ENCODE assay signal across 30 cellular contexts in genomic region chr14:42057176-42057575, GRCh38.
DNase-seq lines count a peak whose midpoint lies in the region; TF ChIP-seq lines count a peak whose summit lies in the region.
"Had no signal": no experiment of that assay in that cellular context is flagged by ENCODE, and none has a peak within 500 bp of the region (broad histone marks: within the 10 kb centered on the region; RNA-seq: fewer than 3 reads in every experiment).

No MANE protein-coding gene starts in this region.

- H3K18ac ChIP-seq in trophoblast cell (ENCODE audit: low read length): no peak overlapping the region

- CTCF ChIA-PET in SK-N-SH (lab: Yijun Ruan, JAX): interaction anchor here (0.7 kb wide), 1 partner anchor 9 kb away, joined by 3 read pairs; no protein-coding TSS in a partner anchor

- no peak overlapping the region for H3K14ac ChIP-seq in trophoblast cell (ENCODE audit: low read length)

- no peak overlapping the region for H3K23ac ChIP-seq in trophoblast cell (ENCODE audit: low read length)

- no peak overlapping the region for H3K4me3 ChIP-seq in adipocyte (ENCODE audit: low read length)
- H3K4me3 ChIP-seq in fibroblast of pulmonary artery (replicated peaks; ENCODE audit: low read depth, low read length): no peak overlapping the region
- H3K4me3 ChIP-seq in trophoblast cell (ENCODE audit: low read depth, low read length): no peak overlapping the region
- no peak overlapping the region for H3K4me3 ChIP-seq in SK-N-SH (ENCODE audit: low read depth in 2 of 2, low read length in 1 of 2)
- H3K4me3 ChIP-seq: K562, skin epidermis, upper lobe of left lung had no signal

- H3K9ac ChIP-seq in adipocyte (ENCODE audit: low read length): no peak overlapping the region
- no peak overlapping the region for H3K9ac ChIP-seq in trophoblast cell (ENCODE audit: low read length)
- H3K9ac ChIP-seq in SK-N-SH: no peak overlapping the region

- H2BK120ac ChIP-seq in trophoblast cell (ENCODE audit: insufficient read depth, low read length, poor library complexity): no peak overlapping the region

- H4K91ac ChIP-seq in trophoblast cell (ENCODE audit: low read depth, low read length): no peak overlapping the region

- WGBS in trophoblast cell (ENCODE audit: extremely low coverage, insufficient coverage, insufficient read length): no CpG with 5 or more reads among the region's 1 CpG
- 8% methylated on average over 1 of the region's 1 CpG for WGBS in SK-N-SH (ENCODE audit: low lambda C conversion rate)

- no peak overlapping the region for H4K8ac ChIP-seq in trophoblast cell (ENCODE audit: low read depth, low read length)

- H2AFZ ChIP-seq in trophoblast cell (ENCODE audit: insufficient read depth, low read length, poor library complexity): no peak overlapping the region
- no peak overlapping the region for H2AFZ ChIP-seq in SK-N-SH (ENCODE audit: low read depth)

- no peak overlapping the region for H2BK5ac ChIP-seq in trophoblast cell (ENCODE audit: low read depth, low read length, poor library complexity)

- TF ChIP-seq CTCF in fibroblast of pulmonary artery (IDR thresholded peaks at IDR 0.05; ENCODE audit: low read length, missing control alignments) (no peak), SK-N-SH (IDR thresholded peaks at IDR 0.05) (no peak)

- no peaks in the 10 kb centered on the region for H3K27me3 ChIP-seq in adipocyte (replicated peaks; ENCODE audit: control insufficient read depth, insufficient read depth, low read length)
- H3K27me3 ChIP-seq in trophoblast cell (ENCODE audit: insufficient read depth, low read length): no peaks in the 10 kb centered on the region
- H3K27me3 ChIP-seq in SK-N-SH (ENCODE audit: insufficient read depth): no peaks in the 10 kb centered on the region
- H3K27me3 ChIP-seq: brain microvascular endothelial cell, upper lobe of left lung had no signal

- no peak overlapping the region for H2BK12ac ChIP-seq in trophoblast cell (ENCODE audit: low read length)

- H3K4me2 ChIP-seq in trophoblast cell (ENCODE audit: low read length) (no peak overlapping the region), SK-N-SH (no peak overlapping the region)

- TF ChIP-seq EP300 in SK-N-SH (IDR thresholded peaks at IDR 0.05; ENCODE audit: borderline replicate concordance in 1 of 2, low read depth in 1 of 2, low read length in 1 of 2): no peak

- H3K79me1 ChIP-seq in trophoblast cell (ENCODE audit: low read length): no peaks in the 10 kb centered on the region

- no peak overlapping the region for H3K4ac ChIP-seq in trophoblast cell (ENCODE audit: low read depth, low read length)

- POLR2A ChIA-PET in SK-N-SH (lab: Yijun Ruan, JAX): no interaction called here

- H4K20me1 ChIP-seq in SK-N-SH (ENCODE audit: insufficient read depth): no peaks in the 10 kb centered on the region

- H3K9me3 ChIP-seq in adipocyte (ENCODE audit: control insufficient read depth, low read length): no peaks in the 10 kb centered on the region
- H3K9me3 ChIP-seq in trophoblast cell (ENCODE audit: insufficient read depth, low read depth, low read length): no peaks in the 10 kb centered on the region
- no peaks in the 10 kb centered on the region for H3K9me3 ChIP-seq in SK-N-SH
- H3K9me3 ChIP-seq: upper lobe of left lung had no signal

- DNase-seq in DMS 273 (lab: John Stamatoyannopoulos, UW; ENCODE audit: unreplicated experiment): peak; percentile 8
- DNase-seq in DMS 273 treated with DMSO at 0.1 percent for 48 hours (lab: John Stamatoyannopoulos, UW): no peak
- peak; percentile 10 for DNase-seq in adipocyte (ENCODE audit: low read depth)
- DNase-seq in fibroblast of pulmonary artery (ENCODE audit: low read depth): peak; percentile 52
- DNase-seq in renal cortical epithelial cell (ENCODE audit: low read depth): peak; percentile 2
- DNase-seq in trophoblast cell: no peak
- no peak for DNase-seq in NCI-H524 treated with DMSO at 0.1 percent for 48 hours (lab: John Stamatoyannopoulos, UW)
- DNase-seq in SK-N-SH: no peak
- DNase-seq: activated CD8-positive, alpha-beta T cell treated with anti-CD3 and anti-CD28 coated beads, Interleukin-2, amount 10 ng/mL, durations not matched to agents 7 days and 5 days; activated effector memory CD4-positive, alpha-beta T cell treated with Interleukin-2 at 50 U/mL for 16 hours; activated naive CD8-positive, alpha-beta T cell treated with anti-CD3 and anti-CD28 coated beads, Interleukin-2, amount 10 ng/mL, durations not matched to agents 7 days and 5 days; activated T-cell treated with anti-CD3 and anti-CD28 coated beads for 4 hours; AML-193; brain microvascular endothelial cell; CD4-positive, alpha-beta memory T cell; effector memory CD4-positive, alpha-beta T cell; erythroblast; left cardiac atrium; mesendoderm; MM.1S; naive thymus-derived CD4-positive, alpha-beta T cell; NCI-H1436 treated with DMSO at 0.1 percent for 48 hours; nucleus accumbens; PC-3; SHP77; stimulated activated CD4-positive, alpha-beta T cell treated with anti-CD3 and anti-CD28 coated beads, Interleukin-1b, Interleukin-23, amount 100 ng/mL, for 48 hours; upper lobe of left lung had no signal

- no peak for TF ChIP-seq RAD21 in SK-N-SH (IDR thresholded peaks at IDR 0.05; ENCODE audit: low read length)

- H3K27ac ChIP-seq in trophoblast cell (ENCODE audit: low read depth, low read length): no peak overlapping the region
- H3K27ac ChIP-seq in SK-N-SH (ENCODE audit: low read depth in 2 of 2, low read length in 1 of 2): no peak overlapping the region
- H3K27ac ChIP-seq: 22Rv1, brain microvascular endothelial cell, skin epidermis, upper lobe of left lung had no signal

- H2AK5ac ChIP-seq in trophoblast cell (ENCODE audit: low read length): no peak overlapping the region

- H3K36me3 ChIP-seq in adipocyte (ENCODE audit: control insufficient read depth, insufficient read depth, low read length, severe bottlenecking) (no peaks in the 10 kb centered on the region), trophoblast cell (ENCODE audit: control insufficient read depth in 1 of 2, insufficient read depth in 2 of 2, low read length in 2 of 2) (no peaks in the 10 kb centered on the region), SK-N-SH (replicated peaks in 1 of 2; ENCODE audit: control insufficient read depth in 1 of 2, insufficient read depth in 2 of 2, low read length in 1 of 2) (no peaks in the 10 kb centered on the region)
- H3K36me3 ChIP-seq: brain microvascular endothelial cell, upper lobe of left lung had no signal

- no peak overlapping the region for H4K12ac ChIP-seq in trophoblast cell (ENCODE audit: low read depth, low read length)

- H3K9me2 ChIP-seq in SK-N-SH: no peaks in the 10 kb centered on the region

- H3K79me2 ChIP-seq in trophoblast cell (ENCODE audit: control insufficient read depth, insufficient read depth, low read length, poor library complexity) (no peaks in the 10 kb centered on the region), SK-N-SH (ENCODE audit: insufficient read depth) (no peaks in the 10 kb centered on the region)

- H3K4me1 ChIP-seq in adipocyte (ENCODE audit: control insufficient read depth, insufficient read depth, low read length): no peaks in the 10 kb centered on the region
- no peaks in the 10 kb centered on the region for H3K4me1 ChIP-seq in trophoblast cell (ENCODE audit: control insufficient read depth in 1 of 2, insufficient read depth in 2 of 2, low read length in 2 of 2)
- H3K4me1 ChIP-seq in SK-N-SH (ENCODE audit: control insufficient read depth in 1 of 2, insufficient read depth in 2 of 2, low read depth in 1 of 2, low read length in 1 of 2): no peaks in the 10 kb centered on the region
- H3K4me1 ChIP-seq: upper lobe of left lung had no signal

- no peaks in the 10 kb centered on the region for H3F3A ChIP-seq in SK-N-SH (replicated peaks; ENCODE audit: insufficient read depth)

TF ChIP-seq in SK-N-SH, 30 proteins besides CTCF, POLR2A, EP300 and RAD21:
- TF ChIP-seq TAF1 (IDR thresholded peaks at IDR 0.05; ENCODE audit: borderline replicate concordance, low read depth, low read length): no peak
TF ChIP-seq in SK-N-SH: peak in this region for 0.

Comparison
In these comparisons a context has a peak if more than half of its experiments do, and no peak if none do; other contexts are left out.
1. DNase-seq: peak in DMS 273 (single experiment), adipocyte (single experiment), fibroblast of pulmonary artery (single experiment) and renal cortical epithelial cell (single experiment); none in DMS 273 treated with DMSO at 0.1 percent for 48 hours (single experiment), trophoblast cell (0 of 2), NCI-H524 treated with DMSO at 0.1 percent for 48 hours (single experiment) and SK-N-SH (single experiment).